Comparison of ENCODE assay signal across 1 cellular context in genomic region chr7:45224832-45225231, GRCh38.
TF ChIP-seq lines count a peak whose summit lies in the region.

No MANE protein-coding gene starts in this region.

TF ChIP-seq in H1, 55 proteins besides CTCF, POLR2A, EP300 and RAD21 (continued from another document):
- TF ChIP-seq MAX (IDR thresholded peaks at IDR 0.05) (0 out of 2 replicates have a peak, but pooled peaks have one; percentile 42), SAP30 (IDR thresholded peaks at IDR 0.05; ENCODE audit: insufficient read depth, insufficient replicate concordance, low read length) (peak; percentile 42)
